8 cellular contexts compared by ENCODE assay signal in genomic region chr20:43955244-43956191, GRCh38. TPM values are rescaled to one million over a fixed set of nuclear protein-coding genes. Genes with fewer than 3 reads are reported as not detected.
A peak's percentile ranks its signal among the peaks of the same experiment; 100 is the strongest.
DNase-seq lines count a peak whose midpoint lies in the region; ATAC-seq and TF ChIP-seq lines count a peak whose summit lies in the region.

No MANE protein-coding gene starts in this region.

- H3K23ac ChIP-seq in mesendoderm (ENCODE audit: low read length): no peak overlapping the region

- no peak overlapping the region for H4K8ac ChIP-seq in mesendoderm (ENCODE audit: low read depth, low read length)

- no peak overlapping the region for H3K4me2 ChIP-seq in mesendoderm (ENCODE audit: low read length)

- peak overlapping the region; percentile 34 for H3K4me3 Mint-ChIP-seq in activated naive CD8-positive, alpha-beta T cell treated with anti-CD3 and anti-CD28 coated beads, Interleukin-2, amount 50 U/mL, for 24 hours

- H3K79me1 ChIP-seq in mesendoderm (ENCODE audit: low read length): no peaks in the 10 kb centered on the region

- H3K27me3 ChIP-seq in SJCRH30: no peaks in the 10 kb centered on the region
- H3K27me3 ChIP-seq in mesendoderm (ENCODE audit: insufficient read depth, low read length, poor library complexity): no peaks in the 10 kb centered on the region
- H3K27me3 ChIP-seq in uterus: no peaks in the 10 kb centered on the region

- H3K9ac ChIP-seq in mesendoderm (ENCODE audit: low read length): no peak overlapping the region

- TF ChIP-seq POLR2A in GM19099 (IDR thresholded peaks at IDR 0.05; ENCODE audit: extremely low read depth, insufficient read length, low read depth) (peak; percentile 26), uterus (IDR thresholded peaks at IDR 0.05) (no peak)

- H3K27ac ChIP-seq in SJCRH30 (peak overlapping the region; percentile 34), mesendoderm (ENCODE audit: low read depth, low read length) (peak overlapping the region; percentile 31), uterus (no peak overlapping the region)

- peak overlapping the region; percentile 40 for H3K18ac ChIP-seq in mesendoderm (ENCODE audit: low read length)

- H3K4ac ChIP-seq in mesendoderm (ENCODE audit: low read depth, low read length): peak overlapping the region; percentile 27

- no peaks in the 10 kb centered on the region for H3K36me3 ChIP-seq in SJCRH30
- no peaks in the 10 kb centered on the region for H3K36me3 ChIP-seq in mesendoderm (ENCODE audit: control insufficient read depth, insufficient read depth, low read length)
- no peaks in the 10 kb centered on the region for H3K36me3 ChIP-seq in uterus

- H3K56ac ChIP-seq in mesendoderm (ENCODE audit: low read length): no peak overlapping the region

- H2AK5ac ChIP-seq in mesendoderm (ENCODE audit: low read length): no peak overlapping the region

- H3K4me3 ChIP-seq in SJCRH30 (no peak overlapping the region), mesendoderm (ENCODE audit: low read length) (no peak overlapping the region), uterus (no peak overlapping the region)

- no peak overlapping the region for H2BK15ac ChIP-seq in mesendoderm (replicated peaks; ENCODE audit: low read depth)

- TF ChIP-seq CTCF in uterus (IDR thresholded peaks at IDR 0.05): no peak

- ATAC-seq in HG03159 (IDR thresholded peaks at IDR 0.05; ENCODE audit: unreplicated experiment): peak; percentile 64
- ATAC-seq in activated naive CD8-positive, alpha-beta T cell treated with anti-CD3 and anti-CD28 coated beads, Interleukin-2, amount 50 U/mL, for 24 hours: peak; percentile 95

- peak overlapping the region; percentile 90 for H3K27ac Mint-ChIP-seq in activated naive CD8-positive, alpha-beta T cell treated with anti-CD3 and anti-CD28 coated beads, Interleukin-2, amount 50 U/mL, for 24 hours

- no peaks in the 10 kb centered on the region for H3K79me2 ChIP-seq in mesendoderm (ENCODE audit: control insufficient read depth, insufficient read depth, low read length)

- H3K27me3 Mint-ChIP-seq in activated naive CD8-positive, alpha-beta T cell treated with anti-CD3 and anti-CD28 coated beads, Interleukin-2, amount 50 U/mL, for 24 hours: peaks cover 43% of the 10 kb centered on the region

- intact Hi-C loops in uterus (cut with DNase I; ENCODE audit: low total_unique reads): no loop called here

- DNase-seq in AG08395 (ENCODE audit: low spot score) (peak; percentile 94), SJCRH30 (peak; percentile 47 to 59), mesendoderm (peak; percentile 79), NCI-H2081 (lab: John Stamatoyannopoulos, UW) (no peak), uterus (no peak)
- peak; percentile 53 for DNase-seq in activated naive CD8-positive, alpha-beta T cell treated with anti-CD3 and anti-CD28 coated beads, Interleukin-2, amount 50 U/mL, for 24 hours

- H3K9me3 ChIP-seq in SJCRH30 (replicated peaks) (no peaks in the 10 kb centered on the region), uterus (no peaks in the 10 kb centered on the region)

- peaks cover 7% of the 10 kb centered on the region for H3K36me3 Mint-ChIP-seq in activated naive CD8-positive, alpha-beta T cell treated with anti-CD3 and anti-CD28 coated beads, Interleukin-2, amount 50 U/mL, for 24 hours (ENCODE audit: low read depth)

- H3K4me1 ChIP-seq in SJCRH30 (peaks cover 21% of the 10 kb centered on the region), mesendoderm (ENCODE audit: control insufficient read depth, low read depth, low read length) (peaks cover 4% of the 10 kb centered on the region), uterus (no peaks in the 10 kb centered on the region)

- no peak overlapping the region for H4K5ac ChIP-seq in mesendoderm (ENCODE audit: low read length)

- peaks cover 69% of the 10 kb centered on the region for H3K4me1 Mint-ChIP-seq in activated naive CD8-positive, alpha-beta T cell treated with anti-CD3 and anti-CD28 coated beads, Interleukin-2, amount 50 U/mL, for 24 hours

- H2BK120ac ChIP-seq in mesendoderm (ENCODE audit: low read depth, low read length): no peak overlapping the region

- H2BK5ac ChIP-seq in mesendoderm (ENCODE audit: low read length): no peak overlapping the region

- WGBS in mesendoderm (ENCODE audit: extremely low coverage, insufficient coverage, low lambda C conversion rate): no CpG with 5 or more reads among the region's 12 CpGs

- H3K9me3 Mint-ChIP-seq in activated naive CD8-positive, alpha-beta T cell treated with anti-CD3 and anti-CD28 coated beads, Interleukin-2, amount 50 U/mL, for 24 hours: peaks cover 13% of the 10 kb centered on the region

RNA-seq across cellular contexts. Expression of gene TOX2, which starts 40.9 kb away (rescaled TPM):
- total RNA-seq in SJCRH30 (2014; rRNA removed; shearing (Covaris generic)): 7.9 and 10.1 TPM in 2 replicates
- polyA plus RNA-seq in mesendoderm (2013, experiment 1 of 2): 3.4 TPM
- polyA plus RNA-seq in mesendoderm (2013, experiment 2 of 2): 3.7 TPM
- total RNA-seq in uterus: 1 to 10 TPM in 1 of 4 donors, under 1 TPM in 2, not detected in 1; 0.26 to 4.8 (median 0.28) TPM

Comparison
In these comparisons a context has a peak if more than half of its experiments do, and no peak if none do; other contexts are left out.
1. DNase-seq: peak in AG08395 (single experiment), SJCRH30 (2 of 2), activated naive CD8-positive, alpha-beta T cell treated with anti-CD3 and anti-CD28 coated beads, Interleukin-2, amount 50 U/mL, for 24 hours (single experiment) and mesendoderm (single experiment); none in NCI-H2081 (0 of 2) and uterus (0 of 2).
2. H3K27ac ChIP-seq: peak in SJCRH30 (single experiment) and mesendoderm (single experiment); none in uterus (0 of 2).